Comparison of ENCODE assay signal across 15 cellular contexts in the genomic region with DNA sequence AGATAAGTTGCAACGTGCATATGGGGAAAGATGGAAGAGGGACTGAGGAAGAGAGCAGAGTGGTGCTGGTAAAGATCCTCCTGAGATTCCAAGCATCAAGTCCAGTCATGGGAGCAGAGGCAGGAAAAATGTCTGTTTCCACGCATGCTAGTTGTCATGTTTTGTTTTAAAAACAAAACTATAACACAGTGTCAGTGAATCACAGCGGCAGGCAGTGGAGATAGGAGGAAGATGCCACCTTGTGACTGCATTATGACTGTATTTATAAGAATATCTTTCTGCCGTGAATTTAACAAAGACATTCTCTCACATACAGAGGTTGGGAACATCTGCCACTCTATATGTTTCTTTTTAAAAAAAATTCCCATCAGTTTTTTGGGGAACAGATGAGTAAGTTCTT. TPM values are rescaled to one million over a fixed set of nuclear protein-coding genes. Genes with fewer than 3 reads are reported as not detected.
A peak's percentile ranks its signal among the peaks of the same experiment; 100 is the strongest.
DNase-seq lines count a peak whose midpoint lies in the region; ATAC-seq and TF ChIP-seq lines count a peak whose summit lies in the region.
"Had no signal": no experiment of that assay in that cellular context is flagged by ENCODE, and none has a peak within 500 bp of the region (broad histone marks: within the 10 kb centered on the region; RNA-seq: fewer than 3 reads in every experiment).

No MANE protein-coding gene starts in this region.

- H3K36me3 ChIP-seq in naive thymus-derived CD4-positive, alpha-beta T cell (ENCODE audit: control insufficient read depth in 2 of 3, insufficient read depth in 3 of 3, low read length in 3 of 3) = no peaks in the 10 kb centered on the region

- CTCF ChIA-PET in T-cell (lab: Charles Lee) = no interaction called here
- CTCF ChIA-PET in Calu3 (lab: Charles Lee) = interaction anchor here (0.5 kb wide), 1 partner anchor 1437 kb away, joined by 3 read pairs; no protein-coding TSS in a partner anchor
- CTCF ChIA-PET in naive thymus-derived CD4-positive, alpha-beta T cell (lab: Charles Lee) = no interaction called here

- peaks cover 0 to 13% (median 9%) of the 10 kb centered on the region in 3 donors for H3K9me3 Mint-ChIP-seq in T-cell
- peaks cover 2% of the 10 kb centered on the region for H3K9me3 Mint-ChIP-seq in Calu3 (ENCODE audit: low read depth, unreplicated experiment)
- H3K9me3 Mint-ChIP-seq in naive thymus-derived CD4-positive, alpha-beta T cell = peaks cover 0 to 22% (median 6%) of the 10 kb centered on the region in 11 donors

- H3K4me3 ChIP-seq in HFF-Myc (replicated peaks; ENCODE audit: low read depth, low read length) = no peak overlapping the region
- no peak overlapping the region for H3K4me3 ChIP-seq in naive thymus-derived CD4-positive, alpha-beta T cell (ENCODE audit: low read length)
- H3K4me3 ChIP-seq: coronary artery had no signal

- no peaks in the 10 kb centered on the region for H3K36me3 Mint-ChIP-seq in T-cell
- peaks cover 12% of the 10 kb centered on the region for H3K36me3 Mint-ChIP-seq in Calu3 (ENCODE audit: insufficient read depth, unreplicated experiment)
- peaks cover 0 to 4% (median 0%) of the 10 kb centered on the region in 5 donors for H3K36me3 Mint-ChIP-seq in naive thymus-derived CD4-positive, alpha-beta T cell
- H3K36me3 Mint-ChIP-seq: activated naive CD4-positive, alpha-beta T cell treated with anti-CD3 and anti-CD28 coated beads, Interleukin-2, amount 50 U/mL, for 24 hours had no signal

- no peaks in the 10 kb centered on the region for H3K27me3 ChIP-seq in naive thymus-derived CD4-positive, alpha-beta T cell (ENCODE audit: control insufficient read depth in 2 of 2, insufficient read depth in 2 of 2, low read length in 2 of 2)

- H3K4me1 Mint-ChIP-seq in T-cell (peaks cover 0 to 4% (median 0%) of the 10 kb centered on the region in 3 donors), Calu3 (ENCODE audit: low read depth, unreplicated experiment) (peaks cover 9% of the 10 kb centered on the region)
- peaks cover 0 to 4% (median 0%) of the 10 kb centered on the region in 7 donors for H3K4me1 Mint-ChIP-seq in naive thymus-derived CD4-positive, alpha-beta T cell
- H3K4me1 Mint-ChIP-seq: activated naive CD4-positive, alpha-beta T cell treated with anti-CD3 and anti-CD28 coated beads, Interleukin-2, amount 50 U/mL, for 24 hours had no signal

- H3K4me3 Mint-ChIP-seq in T-cell = no peak overlapping the region
- H3K4me3 Mint-ChIP-seq in Calu3 (ENCODE audit: low read depth, unreplicated experiment) = no peak overlapping the region
- H3K4me3 Mint-ChIP-seq in naive thymus-derived CD4-positive, alpha-beta T cell = no peak overlapping the region
- H3K4me3 Mint-ChIP-seq: activated naive CD4-positive, alpha-beta T cell treated with anti-CD3 and anti-CD28 coated beads, Interleukin-2, amount 50 U/mL, for 24 hours had no signal

- no TSS peak for BruUV-seq in Calu3 (replicated peaks; lab: Mats Ljungman, UMichigan)

- TF ChIP-seq CTCF in AG09319 (IDR thresholded peaks at IDR 0.05; ENCODE audit: low read depth, low read length) (peak; percentile 31), HFF-Myc (IDR thresholded peaks at IDR 0.05; ENCODE audit: low read depth, low read length, missing control alignments) (peak; percentile 19), Calu3 (IDR thresholded peaks at IDR 0.05; ENCODE audit: unreplicated experiment) (no peak)

- H3K27me3 Mint-ChIP-seq in T-cell (peaks cover 27 to 32% of the 10 kb centered on the region in 2 donors), Calu3 (ENCODE audit: unreplicated experiment) (peaks cover 48% of the 10 kb centered on the region)
- H3K27me3 Mint-ChIP-seq in naive thymus-derived CD4-positive, alpha-beta T cell = peaks cover 24 to 36% (median 30%) of the 10 kb centered on the region in 5 donors

- H3K4me1 ChIP-seq in naive thymus-derived CD4-positive, alpha-beta T cell (ENCODE audit: control insufficient read depth in 2 of 2, insufficient read depth in 2 of 2, low read length in 2 of 2) = no peaks in the 10 kb centered on the region
- H3K4me1 ChIP-seq: parathyroid adenoma had no signal

- POLR2A ChIA-PET in T-cell (lab: Charles Lee) = no interaction called here
- POLR2A ChIA-PET in naive thymus-derived CD4-positive, alpha-beta T cell (lab: Charles Lee) = no interaction called here

- intact Hi-C loops in Calu3 (cut with micrococcal nuclease; ENCODE audit: unreplicated experiment) = no loop called here
- intact Hi-C loops in naive thymus-derived CD4-positive, alpha-beta T cell (cut with micrococcal nuclease) = no loop called here

- DNase-seq in AG09319 (ENCODE audit: extremely low read depth, low read depth) (no peak), HFF-Myc (ENCODE audit: extremely low read depth, low read depth) (no peak), SW480 (ENCODE audit: low spot score) (peak; percentile 8), hepatic stellate cell (ENCODE audit: low spot score) (peak; percentile 29), T-cell (no peak), Calu3 (no peak)
- no peak for DNase-seq in activated CD4-positive, alpha-beta T cell treated with anti-CD3 and anti-CD28 coated beads for 1 hour
- no peak for DNase-seq in naive thymus-derived CD4-positive, alpha-beta T cell
- DNase-seq: activated CD8-positive, alpha-beta memory T cell treated with anti-CD3 and anti-CD28 coated beads for 24 hours; DMS79; NCI-H1105 treated with DMSO at 0.1 percent for 48 hours; stimulated activated naive CD4-positive, alpha-beta T cell treated with Interleukin-2 at 50 U/mL for 16 hours had no signal

- no peak overlapping the region for H3K27ac Mint-ChIP-seq in T-cell
- H3K27ac Mint-ChIP-seq in Calu3 (ENCODE audit: unreplicated experiment) = no peak overlapping the region
- no peak overlapping the region for H3K27ac Mint-ChIP-seq in naive thymus-derived CD4-positive, alpha-beta T cell
- H3K27ac Mint-ChIP-seq: activated naive CD4-positive, alpha-beta T cell treated with anti-CD3 and anti-CD28 coated beads, Interleukin-2, amount 50 U/mL, for 24 hours had no signal

- H3K27ac ChIP-seq in naive thymus-derived CD4-positive, alpha-beta T cell (ENCODE audit: low read depth, low read length) = no peak overlapping the region
- H3K27ac ChIP-seq: coronary artery, parathyroid adenoma had no signal

- no peak for ATAC-seq in T-cell (replicated peaks in 1 of 4)
- no peak for ATAC-seq in naive thymus-derived CD4-positive, alpha-beta T cell

- H3K9me3 ChIP-seq in naive thymus-derived CD4-positive, alpha-beta T cell (ENCODE audit: control insufficient read depth in 2 of 3, low read length in 3 of 3) = no peaks in the 10 kb centered on the region

RNA-seq across cellular contexts. Expression of a gene that starts 3.7 kb away (rescaled TPM):
- total RNA-seq in T-cell = under 1 TPM in 3 of 5 donors, not detected in 2; 0.03 to 0.12 (median 0.10) TPM
- 0.24 and 0.35 TPM in 2 replicates for total RNA-seq in Calu3 (2022)
- under 1 TPM in 2 of 5 experiments, not detected in 3; 0.08 to 0.22 TPM for total RNA-seq in naive thymus-derived CD4-positive, alpha-beta T cell
- polyA plus RNA-seq in naive thymus-derived CD4-positive, alpha-beta T cell = not detected

Comparison
In these comparisons a context has a peak if more than half of its experiments do, and no peak if none do; other contexts are left out.
1. DNase-seq: peak in SW480 (single experiment) and hepatic stellate cell (single experiment); none in AG09319 (single experiment), HFF-Myc (single experiment), activated CD4-positive, alpha-beta T cell treated with anti-CD3 and anti-CD28 coated beads for 1 hour (single experiment), T-cell (0 of 34), Calu3 (single experiment) and naive thymus-derived CD4-positive, alpha-beta T cell (0 of 9).